In genomic region chr17:21001813-21002221, GRCh38 we compare ENCODE assay signal across 10 cellular contexts. TPM values are rescaled to one million over a fixed set of nuclear protein-coding genes. Genes with fewer than 3 reads are reported as not detected.
DNase-seq lines count a peak whose midpoint lies in the region; ATAC-seq and TF ChIP-seq lines count a peak whose summit lies in the region.
"Had no signal": no experiment of that assay in that cellular context is flagged by ENCODE, and none has a peak within 500 bp of the region (broad histone marks: within the 10 kb centered on the region; RNA-seq: fewer than 3 reads in every experiment).

No MANE protein-coding gene starts in this region.

- peaks cover 3 to 22% of the 10 kb centered on the region in 2 donors for H3K36me3 Mint-ChIP-seq in activated T-cell treated with anti-CD3 and anti-CD28 coated beads, Interleukin-2, amount 50 U/mL, for 72 hours (ENCODE audit: insufficient read depth in 2 of 2)
- H3K36me3 Mint-ChIP-seq in activated T-helper 17 cell treated with anti-CD3 and anti-CD28 coated beads, Interleukin-2, amount 50 U/mL, for 72 hours (ENCODE audit: low read depth) = peaks cover 77% of the 10 kb centered on the region

- DNase-seq in activated T-cell treated with anti-CD3 and anti-CD28 coated beads, Interleukin-2, amount 50 U/mL, for 72 hours = no peak
- DNase-seq in activated T-cell treated with anti-CD3 and anti-CD28 coated beads for 4 hours (no peak), medulla oblongata (ENCODE audit: extremely low spot score) (peak; percentile 66), stomach (no peak), retina (no peak)
- no peak for DNase-seq in stimulated activated CD4-positive, alpha-beta T cell treated with anti-CD3 and anti-CD28 coated beads, Interleukin-2, amount 100 ng/mL, for 48 hours
- DNase-seq: activated gamma-delta T cell had no signal

- peak overlapping the region; percentile 87 for H3K27ac Mint-ChIP-seq in activated T-cell treated with anti-CD3 and anti-CD28 coated beads, Interleukin-2, amount 50 U/mL, for 72 hours
- H3K27ac Mint-ChIP-seq in activated T-helper 17 cell treated with anti-CD3 and anti-CD28 coated beads, Interleukin-2, amount 50 U/mL, for 72 hours = peak overlapping the region; percentile 76

- no peaks in the 10 kb centered on the region for H3K27me3 Mint-ChIP-seq in activated T-cell treated with anti-CD3 and anti-CD28 coated beads, Interleukin-2, amount 50 U/mL, for 72 hours (ENCODE audit: low read depth)
- H3K27me3 Mint-ChIP-seq in activated T-helper 17 cell treated with anti-CD3 and anti-CD28 coated beads, Interleukin-2, amount 50 U/mL, for 72 hours = no peaks in the 10 kb centered on the region

- ATAC-seq in activated T-cell treated with anti-CD3 and anti-CD28 coated beads, Interleukin-2, amount 50 U/mL, for 72 hours (replicated peaks in 1 of 2) = no peak
- no peak for ATAC-seq in activated T-helper 17 cell treated with anti-CD3 and anti-CD28 coated beads, Interleukin-2, amount 50 U/mL, for 72 hours (replicated peaks)
- no peak for ATAC-seq in esophagus mucosa

- no peak overlapping the region for H3K4me3 ChIP-seq in stomach

- H3K4me1 Mint-ChIP-seq in activated T-cell treated with anti-CD3 and anti-CD28 coated beads, Interleukin-2, amount 50 U/mL, for 72 hours (ENCODE audit: low read depth) = peaks cover 29% of the 10 kb centered on the region
- peaks cover 5% of the 10 kb centered on the region for H3K4me1 Mint-ChIP-seq in activated T-helper 17 cell treated with anti-CD3 and anti-CD28 coated beads, Interleukin-2, amount 50 U/mL, for 72 hours

- 52 to 81% (median 73%) methylated on average over 12 of the region's 12 CpGs for WGBS in stomach, 5 donors

- intact Hi-C loops in stomach (cut with DNase I; ENCODE audit: low total_unique reads) = no loop called here

- H3K27me3 ChIP-seq in stomach = no peaks in the 10 kb centered on the region

- H3K9me3 ChIP-seq in stomach = no peaks in the 10 kb centered on the region

- peaks cover 56 to 84% (median 79%) of the 10 kb centered on the region in 4 donors for H3K36me3 ChIP-seq in stomach

- TF ChIP-seq CTCF in stomach (IDR thresholded peaks at IDR 0.05) = no peak

- peaks cover 32 to 70% (median 54%) of the 10 kb centered on the region in 4 donors for H3K4me1 ChIP-seq in stomach

- TF ChIP-seq EP300 in stomach (IDR thresholded peaks at IDR 0.05) = no peak

- no peak overlapping the region for H3K4me3 Mint-ChIP-seq in activated T-cell treated with anti-CD3 and anti-CD28 coated beads, Interleukin-2, amount 50 U/mL, for 72 hours
- no peak overlapping the region for H3K4me3 Mint-ChIP-seq in activated T-helper 17 cell treated with anti-CD3 and anti-CD28 coated beads, Interleukin-2, amount 50 U/mL, for 72 hours

- no peaks in the 10 kb centered on the region for H3K9me3 Mint-ChIP-seq in activated T-cell treated with anti-CD3 and anti-CD28 coated beads, Interleukin-2, amount 50 U/mL, for 72 hours
- no peaks in the 10 kb centered on the region for H3K9me3 Mint-ChIP-seq in activated T-helper 17 cell treated with anti-CD3 and anti-CD28 coated beads, Interleukin-2, amount 50 U/mL, for 72 hours

- peak overlapping the region in 3 of 5 donors; percentile 11 to 40 (median 39) for H3K27ac ChIP-seq in stomach
- H3K27ac ChIP-seq: KMS-11 had no signal

- TF ChIP-seq POLR2A in stomach (IDR thresholded peaks at IDR 0.05) = no peak

RNA-seq across cellular contexts. Expression of gene USP22, which starts 41.0 kb away (rescaled TPM):
- total RNA-seq in activated T-cell treated with anti-CD3 and anti-CD28 coated beads, Interleukin-2, amount 50 U/mL, for 72 hours = 100 to 1,000 TPM; 175 to 195 TPM
- 100 to 1,000 TPM; 136 to 143 TPM for total RNA-seq in activated T-helper 17 cell treated with anti-CD3 and anti-CD28 coated beads, Interleukin-2, amount 50 U/mL, for 72 hours
- total RNA-seq in stomach (100 to 1,000 TPM; 161 to 394 (median 184) TPM), esophagus mucosa (93.8 TPM)
- polyA plus RNA-seq in stomach = 10 to 100 TPM; 28.1 to 38.0 (median 33.5) TPM
